In genomic region chr3:111229301-111229700, GRCh38 we compare ENCODE assay signal across 27 cellular contexts.
"Had no signal": no experiment of that assay in that cellular context is flagged by ENCODE, and none has a peak within 500 bp of the region (broad histone marks: within the 10 kb centered on the region; RNA-seq: fewer than 3 reads in every experiment).

No MANE protein-coding gene starts in this region.

- H3K36me3 ChIP-seq: neural progenitor cell, ovary, right lobe of liver, sigmoid colon, stomach, tibial artery, transverse colon, upper lobe of right lung, uterus had no signal

- H3K4me2 ChIP-seq: neural progenitor cell had no signal

- H3K27me3 Mint-ChIP-seq: progenitor cell of endocrine pancreas; stimulated activated naive CD8-positive, alpha-beta T cell treated with anti-CD3 and anti-CD28 coated beads, Interleukin-15, Interleukin-2, amounts not matched to agents 100 ng/mL and 50 ng/mL, for 24 hours; type B pancreatic cell had no signal

- H3K27ac ChIP-seq: neural progenitor cell, ovary, parathyroid adenoma, psoas muscle, right lobe of liver, sigmoid colon, stomach, tibial artery, transverse colon, upper lobe of right lung, uterus had no signal

- H3K27me3 ChIP-seq: neural progenitor cell, ovary, right lobe of liver, sigmoid colon, stomach, tibial artery, transverse colon, upper lobe of right lung, uterus had no signal

- H2AFZ ChIP-seq: neural progenitor cell, parathyroid adenoma had no signal

- H3K9me3 Mint-ChIP-seq: nephron had no signal

- H3K9me3 ChIP-seq: ovary, psoas muscle, right lobe of liver, sigmoid colon, stomach, tibial artery, transverse colon, upper lobe of right lung, uterus had no signal

- H3K36me3 Mint-ChIP-seq: neural progenitor cell; stimulated activated effector memory CD8-positive, alpha-beta T cell treated with anti-CD3 and anti-CD28 coated beads, Interleukin-12 subunit alpha, Interleukin-12 subunit beta, amount 100 ng/mL, for 72 hours; stimulated activated naive B cell treated with anti-CD40 and anti-IgM and Interleukin-4, amounts not matched to agents 10 μg/mL and 1 μg/mL and 100 μg/mL, for 72 hours; type B pancreatic cell had no signal

- ATAC-seq: natural killer cell; psoas muscle; right cardiac atrium; right lobe of liver; stimulated activated effector memory CD8-positive, alpha-beta T cell treated with anti-CD3 and anti-CD28 coated beads, Interleukin-12 subunit alpha, Interleukin-12 subunit beta, amount 100 ng/mL, for 72 hours; stimulated activated naive B cell treated with anti-CD40 and anti-IgM and Interleukin-4, amounts not matched to agents 10 μg/mL and 1 μg/mL and 100 μg/mL, for 72 hours; upper lobe of right lung had no signal

- H3K27ac Mint-ChIP-seq: natural killer cell; nephron; neural progenitor cell; progenitor cell of endocrine pancreas; stimulated activated effector memory CD8-positive, alpha-beta T cell treated with anti-CD3 and anti-CD28 coated beads, Interleukin-12 subunit alpha, Interleukin-12 subunit beta, amount 100 ng/mL, for 72 hours; stimulated activated naive CD8-positive, alpha-beta T cell treated with anti-CD3 and anti-CD28 coated beads, Interleukin-15, Interleukin-2, amounts not matched to agents 100 ng/mL and 50 ng/mL, for 24 hours; type B pancreatic cell had no signal

- H3K4me1 Mint-ChIP-seq: natural killer cell; nephron; neural progenitor cell; stimulated activated effector memory CD8-positive, alpha-beta T cell treated with anti-CD3 and anti-CD28 coated beads, Interleukin-12 subunit alpha, Interleukin-12 subunit beta, amount 100 ng/mL, for 72 hours; stimulated activated naive B cell treated with anti-CD40 and anti-IgM and Interleukin-4, amounts not matched to agents 10 μg/mL and 1 μg/mL and 100 μg/mL, for 72 hours had no signal

- H3K4me3 Mint-ChIP-seq: natural killer cell; nephron; neural progenitor cell; stimulated activated effector memory CD8-positive, alpha-beta T cell treated with anti-CD3 and anti-CD28 coated beads, Interleukin-12 subunit alpha, Interleukin-12 subunit beta, amount 100 ng/mL, for 72 hours; stimulated activated naive B cell treated with anti-CD40 and anti-IgM and Interleukin-4, amounts not matched to agents 10 μg/mL and 1 μg/mL and 100 μg/mL, for 72 hours; stimulated activated naive CD8-positive, alpha-beta T cell treated with anti-CD3 and anti-CD28 coated beads, Interleukin-15, Interleukin-2, amounts not matched to agents 100 ng/mL and 50 ng/mL, for 24 hours; type B pancreatic cell had no signal

- DNase-seq: natural killer cell; occipital lobe; ovary; posterior cingulate gyrus; psoas muscle; right cardiac atrium; right lobe of liver; sigmoid colon; small intestine; stimulated activated CD4-positive, alpha-beta T cell treated with anti-CD3 and anti-CD28 coated beads, Interleukin-15, amount 100 ng/mL, for 24 hours; stimulated activated CD4-positive, alpha-beta T cell treated with anti-CD3 and anti-CD28 coated beads, Interleukin-2, amount 100 ng/mL, for 24 hours; stimulated activated CD4-positive, alpha-beta T cell treated with anti-CD3 and anti-CD28 coated beads, Interleukin-2, amount 100 ng/mL, for 48 hours; stimulated activated CD4-positive, alpha-beta T cell treated with anti-CD3 and anti-CD28 coated beads, Interleukin-4, amount 100 ng/mL, for 24 hours; stimulated activated naive B cell treated with anti-CD40 and anti-IgM and Interleukin-4, amounts not matched to agents 10 μg/mL and 1 μg/mL and 100 μg/mL, for 72 hours; stimulated activated naive CD4-positive, alpha-beta T cell treated with Interleukin-2 at 50 U/mL for 16 hours; stomach; tibial artery; transverse colon; upper lobe of right lung; uterus had no signal

- H3K4me1 ChIP-seq: neural progenitor cell, parathyroid adenoma, psoas muscle, right lobe of liver, stomach, tibial artery, transverse colon, upper lobe of right lung, uterus had no signal

- H3K79me2 ChIP-seq: parathyroid adenoma had no signal

- H3K9ac ChIP-seq: neural progenitor cell, parathyroid adenoma had no signal

- H3K4me3 ChIP-seq: neural progenitor cell, ovary, psoas muscle, right lobe of liver, sigmoid colon, stomach, tibial artery, transverse colon, upper lobe of right lung, uterus had no signal
